ENCODE assay signal across 9 cellular contexts in the genomic region with DNA sequence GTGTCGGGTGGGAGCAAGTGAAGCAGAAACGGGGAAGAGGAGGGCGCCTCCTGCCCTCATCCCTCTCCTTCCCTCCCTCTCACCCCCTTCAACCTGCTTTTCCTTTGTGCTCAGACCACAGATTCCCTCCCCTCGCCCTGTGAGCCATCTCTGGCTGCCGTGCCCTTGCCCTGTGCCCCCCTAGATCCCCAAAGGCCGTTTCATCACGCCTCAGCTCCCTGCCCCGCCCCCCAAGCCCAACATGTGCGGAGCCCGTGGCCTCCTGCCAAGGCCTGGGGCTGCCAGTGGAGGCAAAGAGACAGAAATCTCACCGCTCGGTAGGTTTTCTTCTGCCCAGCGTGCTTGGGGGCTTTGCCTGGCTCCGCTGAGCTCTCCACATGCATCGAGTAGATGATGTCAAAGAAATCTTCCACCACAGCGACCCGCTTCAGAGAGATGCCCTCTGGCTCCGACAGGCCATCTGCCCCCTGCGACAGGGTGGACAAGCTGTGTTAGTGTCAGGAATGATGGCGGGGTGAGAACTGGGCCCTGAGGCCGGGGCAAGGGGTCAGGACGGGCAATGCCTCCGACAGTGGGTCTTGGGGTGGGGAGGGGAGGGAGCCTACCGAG. TPM values are rescaled to one million over a fixed set of nuclear protein-coding genes. Genes with fewer than 3 reads are reported as not detected.
A peak's percentile ranks its signal among the peaks of the same experiment; 100 is the strongest.
DNase-seq lines count a peak whose midpoint lies in the region; ATAC-seq and TF ChIP-seq lines count a peak whose summit lies in the region.
"Had no signal": no experiment of that assay in that cellular context is flagged by ENCODE, and none has a peak within 500 bp of the region (broad histone marks: within the 10 kb centered on the region; RNA-seq: fewer than 3 reads in every experiment).

No MANE protein-coding gene starts in this region.

- peaks cover 45% of the 10 kb centered on the region for H4K20me1 ChIP-seq in BLaER1

- peak overlapping the region; percentile 96 for H3K4me2 ChIP-seq in BLaER1

- BruUV-seq in Calu3 (replicated peaks; lab: Mats Ljungman, UMichigan), result no TSS peak

- CTCF ChIA-PET in Calu3 (lab: Charles Lee), result interaction anchor here (0.5 to 1.5 kb wide), 6 partner anchors 9 to 244 kb away, joined by 3 to 5 read pairs (median 4); no protein-coding TSS in a partner anchor

- H3K27ac Mint-ChIP-seq in activated T-helper 17 cell treated with anti-CD3 and anti-CD28 coated beads, Interleukin-2, amount 50 U/mL, for 72 hours, result peak overlapping the region; percentile 82
- H3K27ac Mint-ChIP-seq in Calu3 (ENCODE audit: unreplicated experiment), result no peak overlapping the region

- intact Hi-C loops in lower lobe of right lung (cut with DNase I), result loop anchor here (10.0 kb wide), 1 partner anchor 127 kb away; no protein-coding TSS in a partner anchor
- intact Hi-C loops in Calu3 (cut with micrococcal nuclease; ENCODE audit: unreplicated experiment), result loop anchor here (5.0 kb wide), 1 partner anchor 250 kb away; no protein-coding TSS in a partner anchor

- no peaks in the 10 kb centered on the region for H3K27me3 ChIP-seq in BLaER1
- H3K27me3 ChIP-seq in lower lobe of right lung (ENCODE audit: low read depth), result no peaks in the 10 kb centered on the region

- H3K27ac ChIP-seq in BLaER1 (peak overlapping the region; percentile 87), lower lobe of right lung (no peak overlapping the region)

- peaks cover 7% of the 10 kb centered on the region for H3K36me3 Mint-ChIP-seq in activated T-helper 17 cell treated with anti-CD3 and anti-CD28 coated beads, Interleukin-2, amount 50 U/mL, for 72 hours (ENCODE audit: low read depth)
- no peaks in the 10 kb centered on the region for H3K36me3 Mint-ChIP-seq in Calu3 (ENCODE audit: insufficient read depth, unreplicated experiment)

- TF ChIP-seq CTCF in lower lobe of right lung (IDR thresholded peaks at IDR 0.05) (no peak), Calu3 (IDR thresholded peaks at IDR 0.05; ENCODE audit: unreplicated experiment) (no peak)

- H3K9me3 ChIP-seq in BLaER1, result no peaks in the 10 kb centered on the region
- no peaks in the 10 kb centered on the region for H3K9me3 ChIP-seq in lower lobe of right lung

- H3K4me3 Mint-ChIP-seq in activated T-helper 17 cell treated with anti-CD3 and anti-CD28 coated beads, Interleukin-2, amount 50 U/mL, for 72 hours, result peak overlapping the region; percentile 66
- no peak overlapping the region for H3K4me3 Mint-ChIP-seq in Calu3 (ENCODE audit: low read depth, unreplicated experiment)

- H3K4me1 ChIP-seq in BLaER1 (peaks cover 98% of the 10 kb centered on the region), lower lobe of right lung (peaks cover 18% of the 10 kb centered on the region)

- DNase-seq in COR-L47 (lab: John Stamatoyannopoulos, UW) (peak; percentile 32), lower lobe of right lung (peak; percentile 46), Calu3 (no peak)
- DNase-seq in NK-92 treated with Interleukin-12 subunit alpha and Interleukin-12 subunit beta, amount 100 ng/mL, for 24 hours (lab: John Stamatoyannopoulos, UW), result no peak
- DNase-seq: MM.1S, RPMI8226 had no signal

- H3K4me3 ChIP-seq in BLaER1 (peak overlapping the region; percentile 51; the same call in 1 of the 2 replicates), lower lobe of right lung (no peak overlapping the region)

- peak overlapping the region; percentile 77 for H3K9ac ChIP-seq in BLaER1

- peaks cover 44% of the 10 kb centered on the region for H3K4me1 Mint-ChIP-seq in activated T-helper 17 cell treated with anti-CD3 and anti-CD28 coated beads, Interleukin-2, amount 50 U/mL, for 72 hours
- H3K4me1 Mint-ChIP-seq in Calu3 (ENCODE audit: low read depth, unreplicated experiment), result no peaks in the 10 kb centered on the region

- no peaks in the 10 kb centered on the region for H3K27me3 Mint-ChIP-seq in activated T-helper 17 cell treated with anti-CD3 and anti-CD28 coated beads, Interleukin-2, amount 50 U/mL, for 72 hours
- peaks cover 94% of the 10 kb centered on the region for H3K27me3 Mint-ChIP-seq in Calu3 (ENCODE audit: unreplicated experiment)

- H3K9me3 Mint-ChIP-seq in activated T-helper 17 cell treated with anti-CD3 and anti-CD28 coated beads, Interleukin-2, amount 50 U/mL, for 72 hours, result no peaks in the 10 kb centered on the region
- H3K9me3 Mint-ChIP-seq in Calu3 (ENCODE audit: low read depth, unreplicated experiment), result no peaks in the 10 kb centered on the region

- ATAC-seq in activated T-helper 17 cell treated with anti-CD3 and anti-CD28 coated beads, Interleukin-2, amount 50 U/mL, for 72 hours (replicated peaks), result no peak
- ATAC-seq in lower lobe of right lung (no peak), GM19395 (IDR thresholded peaks at IDR 0.05; ENCODE audit: unreplicated experiment) (no peak)

- peaks cover 12% of the 10 kb centered on the region for H3K36me3 ChIP-seq in BLaER1
- H3K36me3 ChIP-seq in lower lobe of right lung, result no peaks in the 10 kb centered on the region

RNA-seq across cellular contexts. Expression of a gene that starts 57.6 kb away (rescaled TPM):
- 10 to 100 TPM in 1 of 2 donors, 1 to 10 TPM in 1; 9.9 to 28.5 TPM for total RNA-seq in activated T-helper 17 cell treated with anti-CD3 and anti-CD28 coated beads, Interleukin-2, amount 50 U/mL, for 72 hours
- total RNA-seq in lower lobe of right lung (14.3 TPM), Calu3 (2022) (46.9 and 55.7 TPM in 2 replicates)

Comparison
In these comparisons a context has a peak if more than half of its experiments do, and no peak if none do; other contexts are left out.
1. DNase-seq: peak in COR-L47 (single experiment) and lower lobe of right lung (single experiment); none in Calu3 (single experiment) and NK-92 treated with Interleukin-12 subunit alpha and Interleukin-12 subunit beta, amount 100 ng/mL, for 24 hours (single experiment).